ENCODE assay signal across 6 cellular contexts in genomic region chr16:2212362-2213324, GRCh38. TPM values are rescaled to one million over a fixed set of nuclear protein-coding genes. Genes with fewer than 3 reads are reported as not detected.
DNase-seq lines count a peak whose midpoint lies in the region; FAIRE-seq and TF ChIP-seq lines count a peak whose summit lies in the region.

No MANE protein-coding gene starts in this region.

- H3K9me3 ChIP-seq in small intestine (ENCODE audit: control insufficient read depth, low read depth) = no peaks in the 10 kb centered on the region

- 26 to 64% (median 37%) methylated on average over 19 of the region's 19 CpGs for WGBS in small intestine, 3 donors

- H3K27ac ChIP-seq in small intestine (ENCODE audit: low read depth in 1 of 2, low read length in 1 of 2) = peak overlapping the region in 1 of 2 donors; percentile 14

- H3K27ac Mint-ChIP-seq in chondrocyte (ENCODE audit: unreplicated experiment) = peak overlapping the region; percentile 52

- peak overlapping the region in 1 of 2 donors; percentile 86 for H3K4me3 ChIP-seq in small intestine (ENCODE audit: low read depth in 1 of 2, low read length in 2 of 2)

- H3K27me3 ChIP-seq in small intestine (ENCODE audit: control insufficient read depth in 2 of 2, insufficient read depth in 2 of 2, low read length in 2 of 2) = no peaks in the 10 kb centered on the region

- peaks cover 27% of the 10 kb centered on the region for H3K4me1 Mint-ChIP-seq in chondrocyte (ENCODE audit: low read depth)

- H3K36me3 ChIP-seq in small intestine (ENCODE audit: control insufficient read depth in 2 of 2, insufficient read depth in 2 of 2, low read length in 2 of 2) = no peaks in the 10 kb centered on the region

- peak overlapping the region; percentile 72 for H3K4me3 Mint-ChIP-seq in chondrocyte (ENCODE audit: unreplicated experiment)

- H3K4me1 ChIP-seq in small intestine (ENCODE audit: control insufficient read depth in 2 of 2, insufficient read depth in 1 of 2, low read depth in 1 of 2, low read length in 1 of 2) = peaks cover 2 to 6% of the 10 kb centered on the region in 2 donors

- no peak for TF ChIP-seq CTCF in chondrocyte (IDR thresholded peaks at IDR 0.05)

- H3K9me3 Mint-ChIP-seq in chondrocyte (ENCODE audit: low read depth) = no peaks in the 10 kb centered on the region

- peaks cover 4% of the 10 kb centered on the region for H3K36me3 Mint-ChIP-seq in chondrocyte (ENCODE audit: low read depth)

- DNase-seq in SKM-1 treated with dmso at 0.1 percent for 144 hours (lab: John Stamatoyannopoulos, UW; ENCODE audit: unreplicated experiment) (peak; percentile 9), SKM-1 (lab: John Stamatoyannopoulos, UW; ENCODE audit: unreplicated experiment) (no peak), chondrocyte (ENCODE audit: low spot score) (no peak), small intestine (peak; percentile 78), putamen (ENCODE audit: low spot score) (no peak), pons (ENCODE audit: low spot score) (no peak)

- no peak for FAIRE-seq in small intestine (lab: Jason Lieb, UNC)

- no peaks in the 10 kb centered on the region for H3K27me3 Mint-ChIP-seq in chondrocyte (ENCODE audit: low read depth)

RNA-seq across cellular contexts. Expression of gene BRICD5, which starts 2.0 kb away (rescaled TPM):
- 5.4 to 7.3 TPM (median 6.9 TPM) in 3 replicates for total RNA-seq in chondrocyte
- 10 to 100 TPM in 1 of 3 donors, 1 to 10 TPM in 2; 1.6 to 84.1 (median 8.3) TPM for polyA plus RNA-seq in small intestine

RNA-seq across cellular contexts. Expression of gene PGP, which starts 2.0 kb away (rescaled TPM):
- 15.6 to 21.1 TPM (median 16.0 TPM) in 3 replicates for total RNA-seq in chondrocyte
- polyA plus RNA-seq in small intestine = 10 to 100 TPM; 12.7 to 16.2 (median 14.1) TPM

RNA-seq across cellular contexts. Expression of gene MLST8, which starts 7.4 kb away (rescaled TPM):
- 37.1 to 41.4 TPM (median 39.3 TPM) in 3 replicates for total RNA-seq in chondrocyte
- polyA plus RNA-seq in small intestine = 10 to 100 TPM; 61.9 to 68.7 (median 63.5) TPM

RNA-seq across cellular contexts. Expression of gene E4F1, which starts 10.7 kb away (rescaled TPM):
- 18.7 to 25.7 TPM (median 20.7 TPM) in 3 replicates for total RNA-seq in chondrocyte
- polyA plus RNA-seq in small intestine = 10 to 100 TPM; 16.5 to 37.1 (median 28.1) TPM

RNA-seq across cellular contexts. Expression of gene CASKIN1, which starts 16.2 kb away (rescaled TPM):
- total RNA-seq in chondrocyte = 1.3 to 3.6 TPM (median 2.3 TPM) in 3 replicates
- 1 to 10 TPM in 1 of 3 donors, under 1 TPM in 2; 0.27 to 1.1 (median 0.66) TPM for polyA plus RNA-seq in small intestine

Comparison
In these comparisons a context has a peak if more than half of its experiments do, and no peak if none do; other contexts are left out.
1. DNase-seq: peak in SKM-1 treated with dmso at 0.1 percent for 144 hours (single experiment) and small intestine (single experiment); none in SKM-1 (single experiment), chondrocyte (single experiment), putamen (single experiment) and pons (single experiment).